8 cellular contexts compared by ENCODE assay signal in the genomic region with DNA sequence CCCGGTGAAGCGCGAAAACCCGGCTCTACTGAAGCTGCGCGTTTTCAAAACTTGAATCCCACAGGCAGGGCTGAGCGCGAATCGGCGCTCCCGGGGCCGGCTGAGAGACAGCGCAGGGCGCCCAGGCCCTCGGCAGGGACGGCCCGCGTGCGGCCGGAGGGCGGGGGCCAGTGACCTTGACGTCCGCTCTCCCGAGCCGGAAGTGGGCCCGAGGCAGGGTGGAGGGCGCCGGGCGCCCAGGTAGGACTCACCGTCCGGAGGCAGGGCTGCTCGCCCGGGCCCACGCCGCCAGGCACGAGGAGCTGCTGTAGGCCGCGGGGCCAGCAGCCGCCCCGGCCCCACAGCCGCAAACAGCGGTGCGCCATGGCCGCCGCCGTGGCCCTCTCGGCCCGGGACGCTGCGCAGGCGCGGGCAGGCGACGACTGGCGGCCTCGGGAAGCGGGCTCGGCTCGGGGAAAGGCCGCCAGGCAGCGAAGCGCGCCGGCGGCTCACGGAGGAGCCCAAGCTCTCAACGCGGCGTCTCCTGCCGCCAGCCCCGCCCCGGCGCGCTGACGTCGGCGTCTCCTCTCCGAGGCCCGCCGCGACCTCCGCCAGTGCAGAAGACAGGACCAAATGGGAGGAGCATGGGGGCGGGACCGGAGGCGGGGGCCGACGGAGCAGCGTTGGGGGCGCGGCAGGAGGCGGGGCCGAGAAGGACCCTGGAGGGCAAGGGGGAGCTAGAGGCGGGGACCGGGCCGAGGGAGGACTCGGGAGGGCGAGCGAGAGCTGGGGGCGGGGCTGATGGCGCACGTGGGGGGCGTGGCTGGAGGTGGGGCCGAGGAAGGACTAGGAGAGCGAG. TPM values are rescaled to one million over a fixed set of nuclear protein-coding genes. Genes with fewer than 3 reads are reported as not detected.
A peak's percentile ranks its signal among the peaks of the same experiment; 100 is the strongest.
DNase-seq lines count a peak whose midpoint lies in the region; ATAC-seq and TF ChIP-seq lines count a peak whose summit lies in the region.

A gene (minus strand): TSS at position 510 of the 838 bp plus-strand sequence. CDS start 145 bp downstream, at position 365.

- H3K9me3 ChIP-seq in ectodermal cell (ENCODE audit: control insufficient read depth, low read length) (no peaks in the 10 kb centered on the region), lung (ENCODE audit: control insufficient read depth in 2 of 2, insufficient read depth in 1 of 2, low read length in 1 of 2) (no peaks in the 10 kb centered on the region)

- no peaks in the 10 kb centered on the region for H3K36me3 ChIP-seq in ectodermal cell (ENCODE audit: control insufficient read depth, insufficient read depth, low read length)
- H3K36me3 ChIP-seq in lung (ENCODE audit: control insufficient read depth in 2 of 2, insufficient read depth in 2 of 2, low read length in 2 of 2): no peaks in the 10 kb centered on the region

- H3K27me3 ChIP-seq in ectodermal cell (ENCODE audit: control insufficient read depth, insufficient read depth, low read length, poor library complexity, severe bottlenecking): no peaks in the 10 kb centered on the region
- H3K27me3 ChIP-seq in lung (ENCODE audit: control insufficient read depth, insufficient read depth): no peaks in the 10 kb centered on the region

- no peak for TF ChIP-seq CTCF in GM20000 (IDR thresholded peaks at IDR 0.05; ENCODE audit: extremely low read depth, missing control alignments)
- no peak for TF ChIP-seq CTCF in lung (IDR thresholded peaks at IDR 0.05; ENCODE audit: control extremely low read depth, extremely low read depth)

- DNase-seq in CMK (ENCODE audit: low read depth): peak; percentile 85
- peak; percentile 99 for DNase-seq in GM20000 (ENCODE audit: low spot score)
- DNase-seq in HS-5 (ENCODE audit: low read depth): peak; percentile 4
- peak; percentile 99 for DNase-seq in NK-92 (lab: John Stamatoyannopoulos, UW; ENCODE audit: unreplicated experiment)
- peak; percentile 100 for DNase-seq in activated CD8-positive, alpha-beta memory T cell treated with anti-CD3 and anti-CD28 coated beads for 1 hour (ENCODE audit: extremely low read depth in 1 of 2, low read depth in 1 of 2)
- DNase-seq in lung (ENCODE audit: low spot score): peak; percentile 100
- peak; percentile 100 for DNase-seq in stimulated activated CD4-positive, alpha-beta T cell treated with anti-CD3 and anti-CD28 coated beads, TNF-alpha, amount 100 ng/mL, for 24 hours (ENCODE audit: low read depth in 3 of 3)

- peaks cover 10% of the 10 kb centered on the region for H3K4me1 ChIP-seq in ectodermal cell (ENCODE audit: control insufficient read depth, insufficient read depth, low read length)
- peaks cover 11 to 12% of the 10 kb centered on the region in 2 donors for H3K4me1 ChIP-seq in lung (ENCODE audit: control insufficient read depth in 2 of 2, insufficient read depth in 2 of 2, low read length in 2 of 2)

- peak; percentile 95 for ATAC-seq in lung (ENCODE audit: insufficient read depth, low FRiP score)

- H3K4me3 ChIP-seq in ectodermal cell (ENCODE audit: insufficient read depth, low read depth, low read length): peak within 1 kb of the TSS; percentile 63
- H3K4me3 ChIP-seq in lung: peak within 1 kb of the TSS; percentile 81

- H3K27ac ChIP-seq in ectodermal cell (ENCODE audit: insufficient read depth, low read depth, low read length, poor library complexity, severe bottlenecking) (peak within 1 kb of the TSS; percentile 83), lung (ENCODE audit: low read depth in 1 of 2, low read length in 1 of 2) (peak within 1 kb of the TSS; percentile 95 to 100)

- 0% methylated on average over 104 of the region's 104 CpGs for WGBS in ectodermal cell, 2 experiments
- WGBS in lung, 2 donors: 0 to 1% methylated on average over 84 to 104 of the region's 104 CpGs

RNA-seq across cellular contexts. Expression of the gene that starts here (rescaled TPM):
- 40.8 TPM for polyA plus RNA-seq in ectodermal cell (2013, experiment 1 of 4)
- 38.1 TPM for polyA plus RNA-seq in ectodermal cell (2013, experiment 2 of 4)
- polyA plus RNA-seq in ectodermal cell (2013, experiment 3 of 4): 28.2 TPM
- 30.2 TPM for polyA plus RNA-seq in ectodermal cell (2013, experiment 4 of 4)
- 10 to 100 TPM; 39.5 to 41.3 TPM for total RNA-seq in lung
- polyA plus RNA-seq in lung: 10 to 100 TPM; 16.4 to 28.1 TPM

Comparison
In these comparisons a context has a peak if more than half of its experiments do, and no peak if none do; other contexts are left out.
1. Peak in every context shown above with its lines: DNase-seq, ATAC-seq, H3K4me3 ChIP-seq and H3K27ac ChIP-seq.
2. DNase-seq: peak in every context shown above with its lines; median percentile 100 in activated CD8-positive, alpha-beta memory T cell treated with anti-CD3 and anti-CD28 coated beads for 1 hour; 100 in lung; 100 in stimulated activated CD4-positive, alpha-beta T cell treated with anti-CD3 and anti-CD28 coated beads, TNF-alpha, amount 100 ng/mL, for 24 hours; 99 in GM20000; 99 in NK-92; 85 in CMK; 4 in HS-5.